13 cellular contexts compared by ENCODE assay signal in genomic region chr10:26474062-26474461, GRCh38. TPM values are rescaled to one million over a fixed set of nuclear protein-coding genes. Genes with fewer than 3 reads are reported as not detected.
A peak's percentile ranks its signal among the peaks of the same experiment; 100 is the strongest.
DNase-seq lines count a peak whose midpoint lies in the region; ATAC-seq and TF ChIP-seq lines count a peak whose summit lies in the region.
"Had no signal": no experiment of that assay in that cellular context is flagged by ENCODE, and none has a peak within 500 bp of the region (broad histone marks: within the 10 kb centered on the region; RNA-seq: fewer than 3 reads in every experiment).

No MANE protein-coding gene starts in this region.

- TF ChIP-seq CTCF in AG09309 (IDR thresholded peaks at IDR 0.05; ENCODE audit: control insufficient read depth, insufficient read depth, low read depth, low read length, missing control alignments), result no peak
- no peak for TF ChIP-seq CTCF in mesothelial cell of epicardium (IDR thresholded peaks at IDR 0.05; ENCODE audit: unreplicated experiment)
- no peak for TF ChIP-seq CTCF in GM13977 (IDR thresholded peaks at IDR 0.05; ENCODE audit: extremely low read depth, insufficient read depth, missing control alignments)

- peaks cover 81% of the 10 kb centered on the region for H3K4me1 Mint-ChIP-seq in activated naive CD8-positive, alpha-beta T cell treated with anti-CD3 and anti-CD28 coated beads for 36 hours
- H3K4me1 Mint-ChIP-seq in mesothelial cell of epicardium, result peaks cover 6% of the 10 kb centered on the region

- DNase-seq in AG09309 (ENCODE audit: low read depth) (peak; percentile 85), EH (ENCODE audit: low read depth) (peak; percentile 93), mesothelial cell of epicardium (ENCODE audit: low spot score in 2 of 2, unreplicated experiment in 2 of 2) (no peak), SK-N-DZ (ENCODE audit: low spot score) (no peak), GM13977 (ENCODE audit: low spot score) (no peak), retina (no peak)
- no peak for DNase-seq in activated naive CD8-positive, alpha-beta T cell treated with anti-CD3 and anti-CD28 coated beads for 36 hours
- DNase-seq: activated gamma-delta T cell treated with Interleukin-2 at 50 U/mL for 16 hours, gastrocnemius medialis, kidney glomerular epithelial cell had no signal

- H3K27ac Mint-ChIP-seq in activated naive CD8-positive, alpha-beta T cell treated with anti-CD3 and anti-CD28 coated beads for 36 hours, result peak overlapping the region; percentile 65
- peak overlapping the region; percentile 56 for H3K27ac Mint-ChIP-seq in mesothelial cell of epicardium
- H3K27ac Mint-ChIP-seq: dendritic cell treated with granulocyte-macrophage colony-stimulating factor and Interleukin-4, amounts not matched to agents 40 ng/mL and 50 ng/mL, for 4 days had no signal

- in situ Hi-C loops in GM13977 (cut with MboI; ENCODE audit: low pct_unique_long_range_greater_than_20kb, low sequenced_read_pairs, unreplicated experiment), result no loop called here

- H3K36me3 Mint-ChIP-seq in activated naive CD8-positive, alpha-beta T cell treated with anti-CD3 and anti-CD28 coated beads for 36 hours, result peaks cover 62% of the 10 kb centered on the region
- H3K36me3 Mint-ChIP-seq in mesothelial cell of epicardium, result no peaks in the 10 kb centered on the region

- peaks cover 4% of the 10 kb centered on the region for H3K9me3 Mint-ChIP-seq in activated naive CD8-positive, alpha-beta T cell treated with anti-CD3 and anti-CD28 coated beads for 36 hours
- no peaks in the 10 kb centered on the region for H3K9me3 Mint-ChIP-seq in mesothelial cell of epicardium
- H3K9me3 Mint-ChIP-seq: dendritic cell treated with granulocyte-macrophage colony-stimulating factor and Interleukin-4, amounts not matched to agents 40 ng/mL and 50 ng/mL, for 4 days had no signal

- no peak overlapping the region for H3K4me3 Mint-ChIP-seq in activated naive CD8-positive, alpha-beta T cell treated with anti-CD3 and anti-CD28 coated beads for 36 hours
- H3K4me3 Mint-ChIP-seq in mesothelial cell of epicardium, result no peak overlapping the region
- H3K4me3 Mint-ChIP-seq: dendritic cell treated with granulocyte-macrophage colony-stimulating factor and Interleukin-4, amounts not matched to agents 40 ng/mL and 50 ng/mL, for 4 days had no signal

- no peak for ATAC-seq in GM18517 (IDR thresholded peaks at IDR 0.05; ENCODE audit: unreplicated experiment)
- ATAC-seq: gastrocnemius medialis had no signal

- no peak overlapping the region for H3K4me3 ChIP-seq in AG09309 (ENCODE audit: control insufficient read depth, low read depth, low read length)
- H3K4me3 ChIP-seq: gastrocnemius medialis had no signal

- no peaks in the 10 kb centered on the region for H3K27me3 Mint-ChIP-seq in activated naive CD8-positive, alpha-beta T cell treated with anti-CD3 and anti-CD28 coated beads for 36 hours
- H3K27me3 Mint-ChIP-seq in mesothelial cell of epicardium (ENCODE audit: low read depth), result no peaks in the 10 kb centered on the region
- H3K27me3 Mint-ChIP-seq: dendritic cell treated with granulocyte-macrophage colony-stimulating factor and Interleukin-4, amounts not matched to agents 40 ng/mL and 50 ng/mL, for 4 days had no signal

RNA-seq across cellular contexts. Expression of gene APBB1IP, which starts 35.9 kb away (rescaled TPM):
- total RNA-seq in activated naive CD8-positive, alpha-beta T cell treated with anti-CD3 and anti-CD28 coated beads for 36 hours, result 10 to 100 TPM; 66.3 to 68.0 TPM
- 0.20 to 0.22 TPM in 2 of 3 replicates, not detected in the other for total RNA-seq in mesothelial cell of epicardium
- 0.09 TPM in 1 of 2 replicates, not detected in the other for polyA plus RNA-seq in SK-N-DZ (2014; cell fraction: cytosol; rRNA removed)
- 0.11 and 0.31 TPM in 2 replicates for polyA plus RNA-seq in SK-N-DZ (2014; cell fraction: nucleus; rRNA removed)
- total RNA-seq: HT1080 had no signal

Comparison
In these comparisons a context has a peak if more than half of its experiments do, and no peak if none do; other contexts are left out.
1. DNase-seq: peak in AG09309 (single experiment) and EH (single experiment); none in activated naive CD8-positive, alpha-beta T cell treated with anti-CD3 and anti-CD28 coated beads for 36 hours (single experiment), mesothelial cell of epicardium (0 of 2), SK-N-DZ (single experiment), GM13977 (single experiment) and retina (single experiment).
2. RNA of gene APBB1IP, which starts 35.9 kb away (total RNA-seq): 66.3 to 68.0 TPM in activated naive CD8-positive, alpha-beta T cell treated with anti-CD3 and anti-CD28 coated beads for 36 hours; 0.20 to 0.22 TPM in mesothelial cell of epicardium; every median in the first group is over 10 times any median in the second.